ENCODE assay signal across 1 cellular context in the genomic region with DNA sequence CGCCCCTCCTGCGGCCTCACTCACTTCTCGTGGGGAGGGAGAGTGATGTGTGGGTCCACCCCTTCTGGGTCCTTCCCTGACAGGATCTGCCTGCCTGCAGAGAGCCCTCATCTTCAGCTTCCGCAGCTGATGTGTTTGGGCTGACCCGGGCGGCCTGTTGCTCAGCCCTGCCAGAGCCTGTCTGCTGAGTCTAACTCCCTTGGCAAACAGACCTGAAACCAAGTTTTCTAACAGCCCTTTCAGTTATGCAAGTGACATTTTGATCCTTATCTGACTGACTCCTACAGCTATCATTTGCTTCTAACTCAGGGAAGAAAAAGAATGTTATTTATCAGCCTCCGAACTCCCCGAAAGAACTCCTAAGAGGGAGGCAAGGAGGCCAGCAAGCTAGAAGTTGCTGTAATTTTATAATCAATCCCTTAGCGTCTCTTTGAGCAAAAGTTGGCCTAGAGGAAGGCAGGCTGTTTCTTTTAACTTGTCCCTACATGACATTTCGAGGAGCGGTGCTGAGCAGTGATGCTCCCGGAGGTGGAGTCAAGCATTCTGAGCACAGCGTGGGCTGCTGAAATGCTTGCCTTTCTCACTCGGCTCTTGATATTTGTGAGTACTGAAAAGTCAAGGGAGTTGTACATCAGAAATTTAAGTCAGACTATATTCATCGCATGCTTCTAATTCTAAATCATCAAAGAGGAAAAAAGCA.
TF ChIP-seq lines count a peak whose summit lies in the region.

No MANE protein-coding gene starts in this region.

TF ChIP-seq in HepG2, 621 proteins besides CTCF, POLR2A, EP300 and RAD21:
- TF ChIP-seq, protein P1, sequence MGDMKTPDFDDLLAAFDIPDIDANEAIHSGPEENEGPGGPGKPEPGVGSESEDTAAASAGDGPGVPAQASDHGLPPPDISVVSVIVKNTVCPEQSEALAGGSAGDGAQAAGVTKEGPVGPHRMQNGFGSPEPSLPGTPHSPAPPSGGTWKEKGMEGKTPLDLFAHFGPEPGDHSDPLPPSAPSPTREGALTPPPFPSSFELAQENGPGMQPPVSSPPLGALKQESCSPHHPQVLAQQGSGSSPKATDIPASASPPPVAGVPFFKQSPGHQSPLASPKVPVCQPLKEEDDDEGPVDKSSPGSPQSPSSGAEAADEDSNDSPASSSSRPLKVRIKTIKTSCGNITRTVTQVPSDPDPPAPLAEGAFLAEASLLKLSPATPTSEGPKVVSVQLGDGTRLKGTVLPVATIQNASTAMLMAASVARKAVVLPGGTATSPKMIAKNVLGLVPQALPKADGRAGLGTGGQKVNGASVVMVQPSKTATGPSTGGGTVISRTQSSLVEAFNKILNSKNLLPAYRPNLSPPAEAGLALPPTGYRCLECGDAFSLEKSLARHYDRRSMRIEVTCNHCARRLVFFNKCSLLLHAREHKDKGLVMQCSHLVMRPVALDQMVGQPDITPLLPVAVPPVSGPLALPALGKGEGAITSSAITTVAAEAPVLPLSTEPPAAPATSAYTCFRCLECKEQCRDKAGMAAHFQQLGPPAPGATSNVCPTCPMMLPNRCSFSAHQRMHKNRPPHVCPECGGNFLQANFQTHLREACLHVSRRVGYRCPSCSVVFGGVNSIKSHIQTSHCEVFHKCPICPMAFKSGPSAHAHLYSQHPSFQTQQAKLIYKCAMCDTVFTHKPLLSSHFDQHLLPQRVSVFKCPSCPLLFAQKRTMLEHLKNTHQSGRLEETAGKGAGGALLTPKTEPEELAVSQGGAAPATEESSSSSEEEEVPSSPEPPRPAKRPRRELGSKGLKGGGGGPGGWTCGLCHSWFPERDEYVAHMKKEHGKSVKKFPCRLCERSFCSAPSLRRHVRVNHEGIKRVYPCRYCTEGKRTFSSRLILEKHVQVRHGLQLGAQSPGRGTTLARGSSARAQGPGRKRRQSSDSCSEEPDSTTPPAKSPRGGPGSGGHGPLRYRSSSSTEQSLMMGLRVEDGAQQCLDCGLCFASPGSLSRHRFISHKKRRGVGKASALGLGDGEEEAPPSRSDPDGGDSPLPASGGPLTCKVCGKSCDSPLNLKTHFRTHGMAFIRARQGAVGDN (CRISPR knock-in tag; IDR thresholded peaks at IDR 0.05): peak; percentile 13; the same call in 1 of the 2 replicates
- TF ChIP-seq SIX1 (CRISPR knock-in tag; IDR thresholded peaks at IDR 0.05; ENCODE audit: borderline replicate concordance): no peak
- no peak for TF ChIP-seq ZNF317 (CRISPR knock-in tag; IDR thresholded peaks at IDR 0.05)
- TF ChIP-seq, protein P2, sequence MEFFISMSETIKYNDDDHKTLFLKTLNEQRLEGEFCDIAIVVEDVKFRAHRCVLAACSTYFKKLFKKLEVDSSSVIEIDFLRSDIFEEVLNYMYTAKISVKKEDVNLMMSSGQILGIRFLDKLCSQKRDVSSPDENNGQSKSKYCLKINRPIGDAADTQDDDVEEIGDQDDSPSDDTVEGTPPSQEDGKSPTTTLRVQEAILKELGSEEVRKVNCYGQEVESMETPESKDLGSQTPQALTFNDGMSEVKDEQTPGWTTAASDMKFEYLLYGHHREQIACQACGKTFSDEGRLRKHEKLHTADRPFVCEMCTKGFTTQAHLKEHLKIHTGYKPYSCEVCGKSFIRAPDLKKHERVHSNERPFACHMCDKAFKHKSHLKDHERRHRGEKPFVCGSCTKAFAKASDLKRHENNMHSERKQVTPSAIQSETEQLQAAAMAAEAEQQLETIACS (CRISPR knock-in tag; IDR thresholded peaks at IDR 0.05): no peak
